ENCODE assay signal across 8 cellular contexts in genomic region chr1:114756009-114756892, GRCh38. TPM values are rescaled to one million over a fixed set of nuclear protein-coding genes. Genes with fewer than 3 reads are reported as not detected.
DNase-seq lines count a peak whose midpoint lies in the region; ATAC-seq and TF ChIP-seq lines count a peak whose summit lies in the region.

No MANE protein-coding gene starts in this region.

- H3K27ac Mint-ChIP-seq in activated naive CD8-positive, alpha-beta T cell treated with anti-CD3 and anti-CD28 coated beads, Interleukin-2, amount 10 ng/mL, durations not matched to agents 7 days and 5 days = peak overlapping the region; percentile 99

- ATAC-seq in left cardiac atrium = no peak
- peak; percentile 32 for ATAC-seq in HG03342 (IDR thresholded peaks at IDR 0.05; ENCODE audit: unreplicated experiment)
- ATAC-seq in activated naive CD8-positive, alpha-beta T cell treated with anti-CD3 and anti-CD28 coated beads, Interleukin-2, amount 10 ng/mL, durations not matched to agents 7 days and 5 days (ENCODE audit: low read depth) = no peak
- peak in 1 of 4 donors; percentile 4 for ATAC-seq in right lobe of liver

- DNase-seq in right atrium auricular region (ENCODE audit: low spot score) = no peak
- no peak for DNase-seq in left cardiac atrium
- no peak for DNase-seq in activated naive CD8-positive, alpha-beta T cell treated with anti-CD3 and anti-CD28 coated beads, Interleukin-2, amount 10 ng/mL, durations not matched to agents 7 days and 5 days
- no peak for DNase-seq in right lobe of liver
- DNase-seq in Ammon's horn (ENCODE audit: low spot score) = no peak
- no peak for DNase-seq in activated gamma-delta T cell (lab: John Stamatoyannopoulos, UW)

- 9% methylated on average over 14 of the region's 14 CpGs for WGBS in right lobe of liver (ENCODE audit: insufficient coverage, low coverage, low lambda C conversion rate, missing lambda C conversion rate)
- 25% methylated on average over 14 of the region's 14 CpGs for WGBS in urinary bladder

- H3K27ac ChIP-seq in right atrium auricular region (peak overlapping the region; percentile 100), right lobe of liver (peak overlapping the region; percentile 19 to 100 (median 99)), urinary bladder (ENCODE audit: low read depth) (no peak overlapping the region)

- H3K4me1 Mint-ChIP-seq in activated naive CD8-positive, alpha-beta T cell treated with anti-CD3 and anti-CD28 coated beads, Interleukin-2, amount 10 ng/mL, durations not matched to agents 7 days and 5 days = peaks cover 57% of the 10 kb centered on the region

- POLR2A ChIA-PET in activated naive CD8-positive, alpha-beta T cell treated with anti-CD3 and anti-CD28 coated beads, Interleukin-2, amount 10 ng/mL, durations not matched to agents 7 days and 5 days (lab: Charles Lee) = interaction anchor here (1.0 to 2.5 kb wide), 3 partner anchors 24 to 40 kb away, joined by 4 to 12 read pairs (median 7); partner anchors contain the start of genes NRAS and SIKE1

- H3K27me3 Mint-ChIP-seq in activated naive CD8-positive, alpha-beta T cell treated with anti-CD3 and anti-CD28 coated beads, Interleukin-2, amount 10 ng/mL, durations not matched to agents 7 days and 5 days = no peaks in the 10 kb centered on the region

- TF ChIP-seq POLR2A in right lobe of liver (IDR thresholded peaks at IDR 0.05) = no peak

- H3K4me1 ChIP-seq in right atrium auricular region = peaks cover 0 to 57% of the 10 kb centered on the region in 2 donors
- peaks cover 0 to 52% (median 21%) of the 10 kb centered on the region in 4 donors for H3K4me1 ChIP-seq in right lobe of liver
- H3K4me1 ChIP-seq in urinary bladder (ENCODE audit: insufficient read depth) = peaks cover 3% of the 10 kb centered on the region

- H3K36me3 ChIP-seq in right atrium auricular region = no peaks in the 10 kb centered on the region
- H3K36me3 ChIP-seq in right lobe of liver = no peaks in the 10 kb centered on the region
- no peaks in the 10 kb centered on the region for H3K36me3 ChIP-seq in urinary bladder (ENCODE audit: insufficient read depth)

- H3K9me3 Mint-ChIP-seq in activated naive CD8-positive, alpha-beta T cell treated with anti-CD3 and anti-CD28 coated beads, Interleukin-2, amount 10 ng/mL, durations not matched to agents 7 days and 5 days = peaks cover 4% of the 10 kb centered on the region

- intact Hi-C loops in left cardiac atrium (cut with DNase I) (loop anchor here in 1 of 2 donors (10.0 kb wide), 1 partner anchor 171 kb away; the partner anchor contains the start of gene BCAS2), right lobe of liver (cut with DNase I) (no loop called here)

- no peak for TF ChIP-seq CTCF in right atrium auricular region (IDR thresholded peaks at IDR 0.05)
- no peak for TF ChIP-seq CTCF in right lobe of liver (IDR thresholded peaks at IDR 0.05)

- H3K27me3 ChIP-seq in right atrium auricular region = no peaks in the 10 kb centered on the region
- no peaks in the 10 kb centered on the region for H3K27me3 ChIP-seq in right lobe of liver

- H3K36me3 Mint-ChIP-seq in activated naive CD8-positive, alpha-beta T cell treated with anti-CD3 and anti-CD28 coated beads, Interleukin-2, amount 10 ng/mL, durations not matched to agents 7 days and 5 days = peaks cover 14% of the 10 kb centered on the region

- H3K9me3 ChIP-seq in right atrium auricular region (no peaks in the 10 kb centered on the region), right lobe of liver (no peaks in the 10 kb centered on the region)

- H3K4me3 ChIP-seq in right atrium auricular region (peak overlapping the region; percentile 94 to 100), right lobe of liver (peak overlapping the region; percentile 83 to 86 (median 83)), urinary bladder (ENCODE audit: low read depth, low read length) (peak overlapping the region; percentile 54)

- H3K4me3 Mint-ChIP-seq in activated naive CD8-positive, alpha-beta T cell treated with anti-CD3 and anti-CD28 coated beads, Interleukin-2, amount 10 ng/mL, durations not matched to agents 7 days and 5 days = peak overlapping the region; percentile 96

RNA-seq across cellular contexts. Expression of gene CSDE1, which starts 1.5 kb away (rescaled TPM):
- total RNA-seq in right atrium auricular region = 1,000 to 10,000 TPM in 1 of 2 donors, 100 to 1,000 TPM in 1; 917 to 1,380 TPM
- total RNA-seq in left cardiac atrium = 100 to 1,000 TPM; 622 to 652 TPM
- 100 to 1,000 TPM; 401 to 410 TPM for total RNA-seq in activated naive CD8-positive, alpha-beta T cell treated with anti-CD3 and anti-CD28 coated beads, Interleukin-2, amount 10 ng/mL, durations not matched to agents 7 days and 5 days
- total RNA-seq in right lobe of liver = 100 to 1,000 TPM; 195 to 585 (median 269) TPM
- total RNA-seq in urinary bladder = 504 TPM
- polyA plus RNA-seq in urinary bladder = 357 TPM

RNA-seq across cellular contexts. Expression of gene SIKE1, which starts 24.2 kb away (rescaled TPM):
- total RNA-seq in right atrium auricular region (10 to 100 TPM; 24.8 to 26.9 TPM), left cardiac atrium (10 to 100 TPM; 33.2 to 34.9 TPM), right lobe of liver (10 to 100 TPM; 17.5 to 74.0 (median 21.8) TPM), urinary bladder (104 TPM)
- total RNA-seq in activated naive CD8-positive, alpha-beta T cell treated with anti-CD3 and anti-CD28 coated beads, Interleukin-2, amount 10 ng/mL, durations not matched to agents 7 days and 5 days = 10 to 100 TPM; 64.9 to 72.7 TPM
- polyA plus RNA-seq in urinary bladder = 23.5 TPM

RNA-seq across cellular contexts. Expression of gene NRAS, which starts 39.7 kb away (rescaled TPM):
- total RNA-seq in right atrium auricular region (10 to 100 TPM in 1 of 2 donors, 1 to 10 TPM in 1; 7.3 to 11.9 TPM), left cardiac atrium (10 to 100 TPM in 1 of 2 donors, 1 to 10 TPM in 1; 9.6 to 17.4 TPM), right lobe of liver (10 to 100 TPM; 10.4 to 24.5 (median 16.3) TPM), urinary bladder (46.5 TPM)
- 10 to 100 TPM; 37.4 to 40.2 TPM for total RNA-seq in activated naive CD8-positive, alpha-beta T cell treated with anti-CD3 and anti-CD28 coated beads, Interleukin-2, amount 10 ng/mL, durations not matched to agents 7 days and 5 days
- polyA plus RNA-seq in urinary bladder = 11.5 TPM
